8 cellular contexts compared by ENCODE assay signal in genomic region chr12:91109148-91109564, GRCh38. TPM values are rescaled to one million over a fixed set of nuclear protein-coding genes. Genes with fewer than 3 reads are reported as not detected.
DNase-seq lines count a peak whose midpoint lies in the region; ATAC-seq and TF ChIP-seq lines count a peak whose summit lies in the region.

No MANE protein-coding gene starts in this region.

- peak; percentile 81 for ATAC-seq in GM21447 (IDR thresholded peaks at IDR 0.05; ENCODE audit: unreplicated experiment)
- peak; percentile 49 to 83 (median 66) for ATAC-seq in right lobe of liver
- ATAC-seq in HG03196 (IDR thresholded peaks at IDR 0.05; ENCODE audit: unreplicated experiment) = no peak

- peak; percentile 40 to 76 (median 54) for TF ChIP-seq CTCF in right lobe of liver (IDR thresholded peaks at IDR 0.05)

- no peak overlapping the region for H3K27ac ChIP-seq in HUES64 (ENCODE audit: low read depth, low read length)
- H3K27ac ChIP-seq in right lobe of liver = no peak overlapping the region

- no peak for TF ChIP-seq POLR2A in right lobe of liver (IDR thresholded peaks at IDR 0.05)

- H3K9ac ChIP-seq in HUES64 (ENCODE audit: low read depth, low read length) = no peak overlapping the region

- no peaks in the 10 kb centered on the region for H3K4me1 ChIP-seq in HUES64 (ENCODE audit: insufficient read depth, low read length)
- no peaks in the 10 kb centered on the region for H3K4me1 ChIP-seq in right lobe of liver

- DNase-seq in GDM1 (lab: John Stamatoyannopoulos, UW) (peak; percentile 27), SHP77 treated with DMSO at 0.1 percent for 48 hours (lab: John Stamatoyannopoulos, UW) (peak; percentile 31), cerebellum (ENCODE audit: low spot score) (peak; percentile 2), right lobe of liver (peak; percentile 34 to 60 (median 57))
- peak; percentile 27 for DNase-seq in stimulated activated CD8-positive, alpha-beta memory T cell treated with anti-CD3 and anti-CD28 coated beads, Interleukin-7, amount 100 ng/mL, for 24 hours (ENCODE audit: low read depth)

- 0 out of 2 replicates have a peak overlapping the region, but pooled peaks have one; percentile 6 for H3K4me3 ChIP-seq in HUES64 (ENCODE audit: low read length)
- no peak overlapping the region for H3K4me3 ChIP-seq in right lobe of liver

- intact Hi-C loops in right lobe of liver (cut with DNase I) = no loop called here

- H3K27me3 ChIP-seq in HUES64 (ENCODE audit: insufficient read depth, low read length) (no peaks in the 10 kb centered on the region), right lobe of liver (no peaks in the 10 kb centered on the region)

- 11% methylated on average over 6 of the region's 7 CpGs for WGBS in HUES64
- 6% methylated on average over 7 of the region's 7 CpGs for WGBS in right lobe of liver (ENCODE audit: insufficient coverage, low coverage, low lambda C conversion rate, missing lambda C conversion rate)

- H3K36me3 ChIP-seq in HUES64 (ENCODE audit: insufficient read depth, low read length) (no peaks in the 10 kb centered on the region), right lobe of liver (no peaks in the 10 kb centered on the region)

- H3K9me3 ChIP-seq in HUES64 (ENCODE audit: insufficient read depth, low read depth, low read length) (no peaks in the 10 kb centered on the region), right lobe of liver (no peaks in the 10 kb centered on the region)

RNA-seq across cellular contexts. Expression of gene LUM, which starts 2.1 kb away (rescaled TPM):
- 11.3 TPM for polyA plus RNA-seq in HUES64 (2013, experiment 1 of 2)
- 16.6 TPM for polyA plus RNA-seq in HUES64 (2013, experiment 2 of 2)
- total RNA-seq in cerebellum = 57.6 TPM
- total RNA-seq in right lobe of liver = 10 to 100 TPM in 3 of 6 experiments, 1 to 10 TPM in 3; 5.1 to 51.2 (median 10.1) TPM

RNA-seq across cellular contexts. Expression of gene KERA, which starts 51.3 kb away (rescaled TPM):
- not detected for polyA plus RNA-seq in HUES64 (2013, experiment 1 of 2)
- polyA plus RNA-seq in HUES64 (2013, experiment 2 of 2) = not detected
- 10.0 TPM for total RNA-seq in cerebellum
- total RNA-seq in right lobe of liver = not detected

Comparison
In these comparisons a context has a peak if more than half of its experiments do, and no peak if none do; other contexts are left out.
1. DNase-seq: peak in every context shown above with its lines; median percentile 57 in right lobe of liver; 31 in SHP77 treated with DMSO at 0.1 percent for 48 hours; 27 in GDM1; 27 in stimulated activated CD8-positive, alpha-beta memory T cell treated with anti-CD3 and anti-CD28 coated beads, Interleukin-7, amount 100 ng/mL, for 24 hours; 2 in cerebellum.
2. RNA of gene KERA, which starts 51.3 kb away (total RNA-seq): 10.0 TPM in cerebellum (single experiment); not detected in right lobe of liver; every median in the first group is over 10 times any median in the second.